Comparison of ENCODE assay signal across 11 cellular contexts in genomic region chr18:45571714-45572113, GRCh38. TPM values are rescaled to one million over a fixed set of nuclear protein-coding genes. Genes with fewer than 3 reads are reported as not detected.
DNase-seq lines count a peak whose midpoint lies in the region; ATAC-seq and TF ChIP-seq lines count a peak whose summit lies in the region.
"Had no signal": no experiment of that assay in that cellular context is flagged by ENCODE, and none has a peak within 500 bp of the region (broad histone marks: within the 10 kb centered on the region; RNA-seq: fewer than 3 reads in every experiment).

No MANE protein-coding gene starts in this region.

- peaks cover 8% of the 10 kb centered on the region for H3K9me3 ChIP-seq in endodermal cell (ENCODE audit: control insufficient read depth, low read length)

- no peaks in the 10 kb centered on the region for H3K36me3 Mint-ChIP-seq in endodermal cell (ENCODE audit: low read depth)
- H3K36me3 Mint-ChIP-seq in stimulated activated naive B cell treated with anti-CD40 and anti-IgM and Interleukin-4, amounts not matched to agents 10 μg/mL and 1 μg/mL and 100 μg/mL, for 72 hours, result no peaks in the 10 kb centered on the region

- H3K9me3 Mint-ChIP-seq in endodermal cell, result peaks cover 3% of the 10 kb centered on the region
- peaks cover 0 to 2% of the 10 kb centered on the region in 2 donors for H3K9me3 Mint-ChIP-seq in stimulated activated naive B cell treated with anti-CD40 and anti-IgM and Interleukin-4, amounts not matched to agents 10 μg/mL and 1 μg/mL and 100 μg/mL, for 72 hours

- no peak overlapping the region for H3K4me3 ChIP-seq in endodermal cell (ENCODE audit: low read length)

- WGBS in endodermal cell (ENCODE audit: insufficient coverage in 1 of 2, insufficient read length in 1 of 2), 2 experiments, result 90 to 100% methylated on average over 1 to 2 of the region's 2 CpGs

- no peak overlapping the region for H3K27ac Mint-ChIP-seq in endodermal cell
- no peak overlapping the region for H3K27ac Mint-ChIP-seq in stimulated activated naive B cell treated with anti-CD40 and anti-IgM and Interleukin-4, amounts not matched to agents 10 μg/mL and 1 μg/mL and 100 μg/mL, for 72 hours

- peaks cover 3% of the 10 kb centered on the region for H3K4me1 ChIP-seq in endodermal cell (ENCODE audit: control insufficient read depth, insufficient read depth, low read length)

- TF ChIP-seq EP300 in Ishikawa (IDR thresholded peaks at IDR 0.05; ENCODE audit: borderline replicate concordance), result no peak

- H3K36me3 ChIP-seq in endodermal cell (ENCODE audit: control insufficient read depth, insufficient read depth, low read length), result no peaks in the 10 kb centered on the region

- H3K27me3 Mint-ChIP-seq in endodermal cell (ENCODE audit: insufficient read depth), result no peaks in the 10 kb centered on the region
- peaks cover 8 to 12% of the 10 kb centered on the region in 2 donors for H3K27me3 Mint-ChIP-seq in stimulated activated naive B cell treated with anti-CD40 and anti-IgM and Interleukin-4, amounts not matched to agents 10 μg/mL and 1 μg/mL and 100 μg/mL, for 72 hours

- peak; percentile 77 for TF ChIP-seq CTCF in endodermal cell (conservative IDR thresholded peaks at IDR 0.05)

- TF ChIP-seq RAD21 in Ishikawa (IDR thresholded peaks at IDR 0.05; ENCODE audit: low read depth), result peak; percentile 43

- DNase-seq in NCI-H82 (lab: John Stamatoyannopoulos, UW) (peak; percentile 1), NCI-H82 treated with DMSO at 0.1 percent for 48 hours (lab: John Stamatoyannopoulos, UW; ENCODE audit: unreplicated experiment) (no peak), endodermal cell (peak; percentile 55), SHP77 treated with DMSO at 0.1 percent for 48 hours (lab: John Stamatoyannopoulos, UW) (no peak)
- no peak for DNase-seq in stimulated activated naive B cell treated with anti-CD40 and anti-IgM and Interleukin-4, amounts not matched to agents 10 μg/mL and 1 μg/mL and 100 μg/mL, for 72 hours
- DNase-seq in activated CD4-positive, CD25-positive, alpha-beta regulatory T cell (lab: John Stamatoyannopoulos, UW), result no peak
- DNase-seq: ACHN; NCI-H2227 treated with DMSO at 0.1 percent for 48 hours; stimulated activated CD4-positive, alpha-beta T cell treated with anti-CD3 and anti-CD28 coated beads, Interleukin-4, amount 100 ng/mL, for 4 hours had no signal

- no peak overlapping the region for H3K9ac ChIP-seq in endodermal cell (ENCODE audit: extremely low read depth, low read length, poor library complexity, severe bottlenecking)

- H3K27ac ChIP-seq in endodermal cell (ENCODE audit: low read depth, low read length), result no peak overlapping the region

- H3K4me3 Mint-ChIP-seq in endodermal cell, result no peak overlapping the region
- H3K4me3 Mint-ChIP-seq in stimulated activated naive B cell treated with anti-CD40 and anti-IgM and Interleukin-4, amounts not matched to agents 10 μg/mL and 1 μg/mL and 100 μg/mL, for 72 hours, result no peak overlapping the region

- ATAC-seq in stimulated activated naive B cell treated with anti-CD40 and anti-IgM and Interleukin-4, amounts not matched to agents 10 μg/mL and 1 μg/mL and 100 μg/mL, for 72 hours (replicated peaks), result peak; percentile 43 to 60
- ATAC-seq in activated CD4-positive, CD25-positive, alpha-beta regulatory T cell treated with anti-CD3 and anti-CD28 coated beads, Interleukin-2, amount 50 U/mL, for 24 hours, result no peak

- peaks cover 3% of the 10 kb centered on the region for H3K4me1 Mint-ChIP-seq in endodermal cell
- no peaks in the 10 kb centered on the region for H3K4me1 Mint-ChIP-seq in stimulated activated naive B cell treated with anti-CD40 and anti-IgM and Interleukin-4, amounts not matched to agents 10 μg/mL and 1 μg/mL and 100 μg/mL, for 72 hours

- H3K27me3 ChIP-seq in endodermal cell (ENCODE audit: control insufficient read depth, insufficient read depth, low read length, poor library complexity, severe bottlenecking), result no peaks in the 10 kb centered on the region

TF ChIP-seq in Ishikawa, 13 proteins besides CTCF, POLR2A, EP300 and RAD21:
- TF ChIP-seq YY1 (IDR thresholded peaks at IDR 0.05; ENCODE audit: low read depth) (no peak), REST (IDR thresholded peaks at IDR 0.05; ENCODE audit: low read depth) (no peak), ZBTB7A (IDR thresholded peaks at IDR 0.05; ENCODE audit: low read depth) (no peak), FOXM1 (IDR thresholded peaks at IDR 0.05; ENCODE audit: borderline replicate concordance, low read depth) (no peak), EGR1 (IDR thresholded peaks at IDR 0.05) (no peak), USF1 (IDR thresholded peaks at IDR 0.05) (no peak)

RNA-seq across cellular contexts. Expression of gene SLC14A2, which starts 43.6 kb away (rescaled TPM):
- total RNA-seq in endodermal cell, result under 1 TPM in 1 of 2 donors, not detected in 1; 0.09 TPM
- 0.21 TPM for polyA plus RNA-seq in endodermal cell (2013, experiment 1 of 2)
- 0.33 TPM for polyA plus RNA-seq in endodermal cell (2013, experiment 2 of 2)

Comparison
In these comparisons a context has a peak if more than half of its experiments do, and no peak if none do; other contexts are left out.
1. DNase-seq: peak in NCI-H82 (single experiment) and endodermal cell (single experiment); none in NCI-H82 treated with DMSO at 0.1 percent for 48 hours (single experiment), stimulated activated naive B cell treated with anti-CD40 and anti-IgM and Interleukin-4, amounts not matched to agents 10 μg/mL and 1 μg/mL and 100 μg/mL, for 72 hours (single experiment), activated CD4-positive, CD25-positive, alpha-beta regulatory T cell (0 of 4) and SHP77 treated with DMSO at 0.1 percent for 48 hours (single experiment).
2. ATAC-seq: peak in stimulated activated naive B cell treated with anti-CD40 and anti-IgM and Interleukin-4, amounts not matched to agents 10 μg/mL and 1 μg/mL and 100 μg/mL, for 72 hours (2 of 2); none in activated CD4-positive, CD25-positive, alpha-beta regulatory T cell treated with anti-CD3 and anti-CD28 coated beads, Interleukin-2, amount 50 U/mL, for 24 hours (0 of 2).